ENCODE assay signal across 26 cellular contexts in the genomic region with DNA sequence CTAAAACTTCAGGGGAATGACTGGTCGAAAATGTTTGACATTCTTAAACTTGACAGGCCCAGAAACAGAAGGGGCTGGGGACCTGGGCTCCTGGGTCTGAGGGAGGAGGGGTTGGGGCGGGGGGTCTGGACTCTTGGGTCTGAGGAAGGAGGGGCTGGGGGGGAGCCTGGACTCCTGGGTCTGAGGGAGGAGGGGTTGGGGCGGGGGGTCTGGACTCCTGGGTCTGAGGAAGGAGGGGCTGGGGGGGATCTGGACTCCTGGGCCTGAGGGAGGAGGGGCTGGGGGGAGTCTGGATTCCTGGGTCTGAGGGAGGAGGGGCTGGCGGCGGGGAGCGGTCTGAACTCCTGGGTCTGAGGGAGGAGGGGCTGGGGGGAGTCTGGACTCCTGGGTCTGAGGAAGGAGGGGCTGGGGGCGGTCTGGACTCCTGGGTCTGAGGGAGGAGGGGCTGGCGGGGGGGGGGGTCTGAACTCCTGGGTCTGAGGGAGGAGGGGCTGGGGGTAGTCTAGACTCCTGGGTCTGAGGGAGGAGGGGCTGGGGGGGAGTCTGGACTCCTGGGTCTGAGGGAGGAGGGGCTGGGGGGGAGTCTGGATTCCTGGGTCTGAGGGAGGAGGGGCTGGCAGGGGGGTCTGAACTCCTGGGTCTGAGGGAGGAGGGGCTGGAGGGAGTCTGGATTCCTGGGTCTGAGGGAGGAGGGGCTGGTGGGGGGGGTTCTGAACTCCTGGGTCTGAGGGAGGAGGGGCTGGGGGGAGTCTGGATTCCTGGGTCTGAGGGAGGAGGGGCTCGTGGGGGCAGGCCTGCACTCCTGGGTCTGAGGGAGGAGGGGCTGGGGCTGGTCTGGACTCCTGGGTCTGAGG. TPM values are rescaled to one million over a fixed set of nuclear protein-coding genes. Genes with fewer than 3 reads are reported as not detected.
"Had no signal": no experiment of that assay in that cellular context is flagged by ENCODE, and none has a peak within 500 bp of the region (broad histone marks: within the 10 kb centered on the region; RNA-seq: fewer than 3 reads in every experiment).

No MANE protein-coding gene starts in this region.

- H3K36me3 ChIP-seq: heart left ventricle, lower lobe of right lung, neutrophil, ovary, transverse colon, vagina had no signal

- H3K4me3 Mint-ChIP-seq: activated naive CD8-positive, alpha-beta T cell treated with anti-CD3 and anti-CD28 coated beads for 36 hours; activated T-cell treated with anti-CD3 and anti-CD28 coated beads, Interleukin-2, amount 50 U/mL, for 4 hours; naive thymus-derived CD8-positive, alpha-beta T cell; stimulated activated naive CD8-positive, alpha-beta T cell treated with anti-CD3 and anti-CD28 coated beads, Interleukin-15, amount 100 ng/mL, for 72 hours; T-helper 2 cell treated with Interferon-gamma antibody and Interleukin-4, amounts not matched to agents 5 μg/mL and 100 μg/mL, for 36 hours had no signal

- H3K36me3 Mint-ChIP-seq: activated naive CD8-positive, alpha-beta T cell treated with anti-CD3 and anti-CD28 coated beads for 36 hours had no signal

- H3K4me1 Mint-ChIP-seq: activated naive CD8-positive, alpha-beta T cell treated with anti-CD3 and anti-CD28 coated beads for 36 hours; stimulated activated naive CD8-positive, alpha-beta T cell treated with anti-CD3 and anti-CD28 coated beads, Interleukin-15, amount 100 ng/mL, for 72 hours had no signal

- ATAC-seq: activated T-cell treated with anti-CD3 and anti-CD28 coated beads, Interleukin-2, amount 50 U/mL, for 4 hours; heart left ventricle; left lobe of liver; naive thymus-derived CD8-positive, alpha-beta T cell; right cardiac atrium; stimulated activated naive CD8-positive, alpha-beta T cell treated with anti-CD3 and anti-CD28 coated beads, Interleukin-15, amount 100 ng/mL, for 72 hours had no signal

- H3K9me3 ChIP-seq: heart left ventricle, lower lobe of right lung, neutrophil, ovary, transverse colon, vagina had no signal

- H3K27ac ChIP-seq: coronary artery, heart left ventricle, lower lobe of right lung, neutrophil, ovary, skin epidermis, transverse colon, vagina had no signal

- H3K27ac Mint-ChIP-seq: activated naive CD8-positive, alpha-beta T cell treated with anti-CD3 and anti-CD28 coated beads for 36 hours; activated T-helper 2 cell treated with anti-CD3 and anti-CD28 coated beads, Interferon-gamma antibody, Interleukin-2, Interleukin-4, amounts not matched to agents 10 μg/mL and 5 μg/mL and 100 μg/mL, durations not matched to agents 14 hours and 24 hours and 36 hours; stimulated activated naive CD8-positive, alpha-beta T cell treated with anti-CD3 and anti-CD28 coated beads, Interleukin-15, amount 100 ng/mL, for 72 hours; T-helper 2 cell treated with Interferon-gamma antibody and Interleukin-4, amounts not matched to agents 5 μg/mL and 100 μg/mL, for 36 hours had no signal

- H3K9me3 Mint-ChIP-seq: activated naive CD8-positive, alpha-beta T cell treated with anti-CD3 and anti-CD28 coated beads for 36 hours; activated T-cell treated with anti-CD3 and anti-CD28 coated beads, Interleukin-2, amount 50 U/mL, for 4 hours; activated T-helper 2 cell treated with anti-CD3 and anti-CD28 coated beads, Interferon-gamma antibody, Interleukin-2, Interleukin-4, amounts not matched to agents 10 μg/mL and 5 μg/mL and 100 μg/mL, durations not matched to agents 14 hours and 24 hours and 36 hours; naive thymus-derived CD8-positive, alpha-beta T cell; stimulated activated naive CD8-positive, alpha-beta T cell treated with anti-CD3 and anti-CD28 coated beads, Interleukin-15, amount 100 ng/mL, for 72 hours; T-helper 2 cell treated with Interferon-gamma antibody and Interleukin-4, amounts not matched to agents 5 μg/mL and 100 μg/mL, for 36 hours had no signal

- H3K27me3 ChIP-seq: ovary, vagina had no signal

- H3K4me1 ChIP-seq: heart left ventricle, lower lobe of right lung, transverse colon, vagina had no signal

- DNase-seq: activated CD4-positive, alpha-beta T cell treated with anti-CD3 and anti-CD28 coated beads for 1 hour; activated CD4-positive, alpha-beta T cell treated with anti-CD3 and anti-CD28 coated beads, Interleukin-2, amount 50 U/mL, for 1 hour; activated CD8-positive, alpha-beta memory T cell treated with anti-CD3 and anti-CD28 coated beads for 24 hours; activated CD8-positive, alpha-beta memory T cell treated with anti-CD3 and anti-CD28 coated beads, Interleukin-2, amount 50 U/mL, for 48 hours; activated naive CD4-positive, alpha-beta T cell; activated naive CD8-positive, alpha-beta T cell treated with anti-CD3 and anti-CD28 coated beads for 36 hours; activated T-cell treated with anti-CD3 and anti-CD28 coated beads, Interleukin-2, amount 50 U/mL, for 4 hours; cerebellar nuclear complex; heart left ventricle; lower lobe of right lung; naive thymus-derived CD8-positive, alpha-beta T cell; ovary; right cardiac atrium; stimulated activated CD4-positive, alpha-beta T cell treated with anti-CD3 and anti-CD28 coated beads, Interleukin-1b, Interleukin-23, amount 100 ng/mL, for 48 hours; stimulated activated naive CD8-positive, alpha-beta T cell treated with anti-CD3 and anti-CD28 coated beads, Interleukin-15, amount 100 ng/mL, for 72 hours; transverse colon had no signal

- H3K4me3 ChIP-seq: coronary artery, heart left ventricle, lower lobe of right lung, ovary, skin epidermis, transverse colon, vagina had no signal

RNA-seq across cellular contexts. Expression of a gene that starts 5.5 kb away (rescaled TPM):
- total RNA-seq: activated naive CD8-positive, alpha-beta T cell treated with anti-CD3 and anti-CD28 coated beads for 36 hours; activated T-cell treated with anti-CD3 and anti-CD28 coated beads, Interleukin-2, amount 50 U/mL, for 4 hours; activated T-helper 2 cell treated with anti-CD3 and anti-CD28 coated beads, Interferon-gamma antibody, Interleukin-2, Interleukin-4, amounts not matched to agents 10 μg/mL and 5 μg/mL and 100 μg/mL, durations not matched to agents 14 hours and 24 hours and 36 hours; fibroblast of villous mesenchyme; heart left ventricle; left lobe of liver; lower lobe of right lung; mesenteric fat pad; naive thymus-derived CD8-positive, alpha-beta T cell; pulmonary artery endothelial cell; right cardiac atrium; transverse colon had no signal
- polyA plus RNA-seq: heart left ventricle; naive thymus-derived CD8-positive, alpha-beta T cell; right cardiac atrium had no signal

RNA-seq across cellular contexts. Expression of a gene that starts 8.8 kb away (rescaled TPM):
- total RNA-seq: activated naive CD8-positive, alpha-beta T cell treated with anti-CD3 and anti-CD28 coated beads for 36 hours; activated T-cell treated with anti-CD3 and anti-CD28 coated beads, Interleukin-2, amount 50 U/mL, for 4 hours; activated T-helper 2 cell treated with anti-CD3 and anti-CD28 coated beads, Interferon-gamma antibody, Interleukin-2, Interleukin-4, amounts not matched to agents 10 μg/mL and 5 μg/mL and 100 μg/mL, durations not matched to agents 14 hours and 24 hours and 36 hours; fibroblast of villous mesenchyme; left lobe of liver; lower lobe of right lung; mesenteric fat pad; naive thymus-derived CD8-positive, alpha-beta T cell; pulmonary artery endothelial cell; right cardiac atrium; transverse colon had no signal
- polyA plus RNA-seq: heart left ventricle; naive thymus-derived CD8-positive, alpha-beta T cell; right cardiac atrium had no signal

RNA-seq across cellular contexts. Expression of a gene that starts 22.1 kb away (rescaled TPM):
- total RNA-seq: activated naive CD8-positive, alpha-beta T cell treated with anti-CD3 and anti-CD28 coated beads for 36 hours; activated T-cell treated with anti-CD3 and anti-CD28 coated beads, Interleukin-2, amount 50 U/mL, for 4 hours; activated T-helper 2 cell treated with anti-CD3 and anti-CD28 coated beads, Interferon-gamma antibody, Interleukin-2, Interleukin-4, amounts not matched to agents 10 μg/mL and 5 μg/mL and 100 μg/mL, durations not matched to agents 14 hours and 24 hours and 36 hours; fibroblast of villous mesenchyme; left lobe of liver; lower lobe of right lung; mesenteric fat pad; naive thymus-derived CD8-positive, alpha-beta T cell; pulmonary artery endothelial cell; right cardiac atrium; transverse colon had no signal
- polyA plus RNA-seq: heart left ventricle; naive thymus-derived CD8-positive, alpha-beta T cell; ovary; right cardiac atrium had no signal

RNA-seq across cellular contexts. Expression of a gene that starts 26.5 kb away (rescaled TPM):
- total RNA-seq: activated naive CD8-positive, alpha-beta T cell treated with anti-CD3 and anti-CD28 coated beads for 36 hours; activated T-cell treated with anti-CD3 and anti-CD28 coated beads, Interleukin-2, amount 50 U/mL, for 4 hours; activated T-helper 2 cell treated with anti-CD3 and anti-CD28 coated beads, Interferon-gamma antibody, Interleukin-2, Interleukin-4, amounts not matched to agents 10 μg/mL and 5 μg/mL and 100 μg/mL, durations not matched to agents 14 hours and 24 hours and 36 hours; fibroblast of villous mesenchyme; left lobe of liver; lower lobe of right lung; mesenteric fat pad; naive thymus-derived CD8-positive, alpha-beta T cell; pulmonary artery endothelial cell; right cardiac atrium; transverse colon had no signal
- polyA plus RNA-seq: heart left ventricle; naive thymus-derived CD8-positive, alpha-beta T cell had no signal

RNA-seq across cellular contexts. Expression of a gene that starts 44.6 kb away (rescaled TPM):
- total RNA-seq: activated naive CD8-positive, alpha-beta T cell treated with anti-CD3 and anti-CD28 coated beads for 36 hours; activated T-cell treated with anti-CD3 and anti-CD28 coated beads, Interleukin-2, amount 50 U/mL, for 4 hours; activated T-helper 2 cell treated with anti-CD3 and anti-CD28 coated beads, Interferon-gamma antibody, Interleukin-2, Interleukin-4, amounts not matched to agents 10 μg/mL and 5 μg/mL and 100 μg/mL, durations not matched to agents 14 hours and 24 hours and 36 hours; fibroblast of villous mesenchyme; left lobe of liver; mesenteric fat pad; naive thymus-derived CD8-positive, alpha-beta T cell; pulmonary artery endothelial cell had no signal
- polyA plus RNA-seq: naive thymus-derived CD8-positive, alpha-beta T cell had no signal
